8 cellular contexts compared by ENCODE assay signal in the genomic region with DNA sequence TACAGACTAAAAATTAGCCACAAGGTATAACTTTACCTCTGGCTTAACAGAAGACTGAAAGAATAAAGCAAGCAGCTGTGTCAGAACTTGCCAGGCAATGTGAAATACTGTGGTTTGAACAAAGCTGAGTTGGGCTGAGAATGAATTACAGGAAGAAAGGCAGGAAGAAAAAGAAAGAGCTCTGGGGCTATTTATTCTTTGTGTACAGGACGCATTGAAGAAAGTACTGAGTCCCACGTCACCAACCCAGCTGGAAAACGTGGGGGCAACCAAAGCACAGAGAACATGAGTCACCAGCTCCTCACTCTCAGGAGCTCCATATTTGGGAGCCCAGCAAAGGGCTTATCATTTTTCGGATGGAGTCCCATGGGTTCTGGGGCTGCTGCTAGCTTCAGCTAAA.
DNase-seq lines count a peak whose midpoint lies in the region; ATAC-seq and TF ChIP-seq lines count a peak whose summit lies in the region.

No MANE protein-coding gene starts in this region.

- peak in 8 of 10 experiments; percentile 16 to 53 (median 37) for DNase-seq in CD4-positive, alpha-beta T cell
- DNase-seq in activated gamma-delta T cell treated with anti-CD3 and anti-CD28 coated beads, Interleukin-2, amount 50 U/mL, for 16 hours (ENCODE audit: low read depth) = peak; percentile 31
- peak; percentile 25 for DNase-seq in left ventricle myocardium inferior
- DNase-seq in stimulated activated CD4-positive, alpha-beta T cell treated with anti-CD3 and anti-CD28 coated beads, Interleukin-4, amount 100 ng/mL, for 48 hours (ENCODE audit: low read depth in 2 of 2) = peak; percentile 52 to 64
- no peak for DNase-seq in NK-92 (lab: John Stamatoyannopoulos, UW; ENCODE audit: unreplicated experiment)
- DNase-seq in A172 (ENCODE audit: low spot score) = no peak

- POLR2A ChIA-PET in CD4-positive, alpha-beta T cell (lab: Charles Lee) = interaction anchor here (0.5 to 1.6 kb wide), 7 partner anchors 8 to 108 kb away, joined by 3 to 8 read pairs (median 3); no protein-coding TSS in a partner anchor

- peaks cover 53% of the 10 kb centered on the region for H3K4me1 ChIP-seq in left ventricle myocardium inferior

- TF ChIP-seq CTCF in CD4-positive, alpha-beta T cell (IDR thresholded peaks at IDR 0.05) = no peak
- TF ChIP-seq CTCF in left ventricle myocardium inferior (IDR thresholded peaks at IDR 0.05; ENCODE audit: borderline replicate concordance) = no peak

- CTCF ChIA-PET in CD4-positive, alpha-beta T cell (lab: Charles Lee) = interaction anchor here (1.0 to 1.3 kb wide), 2 partner anchors 28 to 44 kb away, joined by 3 read pairs; no protein-coding TSS in a partner anchor

- H3K9me3 Mint-ChIP-seq in CD4-positive, alpha-beta T cell = no peaks in the 10 kb centered on the region

- no peak overlapping the region for H3K27ac ChIP-seq in CD4-positive, alpha-beta T cell (ENCODE audit: low read depth, low read length)
- H3K27ac ChIP-seq in left ventricle myocardium inferior (replicated peaks) = peak overlapping the region; percentile 93

- ATAC-seq in CD4-positive, alpha-beta T cell (ENCODE audit: poor library complexity) = peak; percentile 91
- ATAC-seq in HG03432 (IDR thresholded peaks at IDR 0.05; ENCODE audit: unreplicated experiment) = peak; percentile 83
- ATAC-seq in HG03025 (IDR thresholded peaks at IDR 0.05; ENCODE audit: low FRiP score, unreplicated experiment) = no peak

- H3K4me1 Mint-ChIP-seq in CD4-positive, alpha-beta T cell (ENCODE audit: low read depth) = peaks cover 88% of the 10 kb centered on the region

- H3K27me3 Mint-ChIP-seq in CD4-positive, alpha-beta T cell = no peaks in the 10 kb centered on the region

- no peaks in the 10 kb centered on the region for H3K27me3 ChIP-seq in CD4-positive, alpha-beta T cell (ENCODE audit: control insufficient read depth, insufficient read depth, low read length)
- no peaks in the 10 kb centered on the region for H3K27me3 ChIP-seq in left ventricle myocardium inferior (ENCODE audit: low read depth)

- H3K36me3 ChIP-seq in left ventricle myocardium inferior = no peaks in the 10 kb centered on the region

- H3K9me3 ChIP-seq in CD4-positive, alpha-beta T cell (ENCODE audit: control insufficient read depth, low read length) = no peaks in the 10 kb centered on the region
- H3K9me3 ChIP-seq in left ventricle myocardium inferior (replicated peaks) = no peaks in the 10 kb centered on the region

- peaks cover 72% of the 10 kb centered on the region for H3K36me3 Mint-ChIP-seq in CD4-positive, alpha-beta T cell (ENCODE audit: low read depth)

- H3K4me3 ChIP-seq in left ventricle myocardium inferior = no peak overlapping the region

- H3K27ac Mint-ChIP-seq in CD4-positive, alpha-beta T cell = peak overlapping the region; percentile 63

- H3K4me3 Mint-ChIP-seq in CD4-positive, alpha-beta T cell = peak overlapping the region; percentile 42

- intact Hi-C loops in CD4-positive, alpha-beta T cell (cut with DNase I, micrococcal nuclease) = no loop called here
- intact Hi-C loops in left ventricle myocardium inferior (cut with micrococcal nuclease) = loop anchor here (10.0 kb wide), 1 partner anchor 119 kb away; the partner anchor contains the start of gene NEDD9

Comparison
In these comparisons a context has a peak if more than half of its experiments do, and no peak if none do; other contexts are left out.
1. DNase-seq: peak in CD4-positive, alpha-beta T cell (8 of 10), activated gamma-delta T cell treated with anti-CD3 and anti-CD28 coated beads, Interleukin-2, amount 50 U/mL, for 16 hours (single experiment), left ventricle myocardium inferior (single experiment) and stimulated activated CD4-positive, alpha-beta T cell treated with anti-CD3 and anti-CD28 coated beads, Interleukin-4, amount 100 ng/mL, for 48 hours (2 of 2); none in NK-92 (single experiment) and A172 (single experiment).